10 cellular contexts compared by ENCODE assay signal in genomic region chr6:41334482-41335023, GRCh38. TPM values are rescaled to one million over a fixed set of nuclear protein-coding genes. Genes with fewer than 3 reads are reported as not detected.
DNase-seq lines count a peak whose midpoint lies in the region; ATAC-seq and TF ChIP-seq lines count a peak whose summit lies in the region.
"Had no signal": no experiment of that assay in that cellular context is flagged by ENCODE, and none has a peak within 500 bp of the region (broad histone marks: within the 10 kb centered on the region; RNA-seq: fewer than 3 reads in every experiment).

No MANE protein-coding gene starts in this region.

- POLR2A ChIA-PET in HEK293 (lab: Yijun Ruan, JAX): interaction anchor here (0.8 kb wide), 1 partner anchor 17 kb away, joined by 3 read pairs; no protein-coding TSS in a partner anchor
- POLR2A ChIA-PET in activated CD8-positive, alpha-beta T cell treated with anti-CD3 and anti-CD28 coated beads for 36 hours (lab: Charles Lee): interaction anchor here (1.0 to 2.7 kb wide), 5 partner anchors 11 to 198 kb away, joined by 3 to 34 read pairs (median 9); no protein-coding TSS in a partner anchor

- H3K4me1 Mint-ChIP-seq in activated CD8-positive, alpha-beta T cell treated with anti-CD3 and anti-CD28 coated beads for 36 hours (ENCODE audit: low read depth): peaks cover 59% of the 10 kb centered on the region
- no peaks in the 10 kb centered on the region for H3K4me1 Mint-ChIP-seq in neural crest cell

- no peak; the same call in 1 of the 2 replicates for TF ChIP-seq CTCF in HEK293 (tag by site-specific recombination; IDR thresholded peaks at IDR 0.05)
- peak; percentile 36 for TF ChIP-seq CTCF in activated CD8-positive, alpha-beta T cell treated with anti-CD3 and anti-CD28 coated beads for 36 hours (IDR thresholded peaks at IDR 0.05)
- TF ChIP-seq CTCF in neural crest cell (conservative IDR thresholded peaks at IDR 0.05): peak; percentile 29

- H3K36me3 Mint-ChIP-seq in activated CD8-positive, alpha-beta T cell treated with anti-CD3 and anti-CD28 coated beads for 36 hours (ENCODE audit: low read depth): no peaks in the 10 kb centered on the region
- H3K36me3 Mint-ChIP-seq in neural crest cell (ENCODE audit: low read depth): no peaks in the 10 kb centered on the region

- H3K27ac Mint-ChIP-seq in activated CD8-positive, alpha-beta T cell treated with anti-CD3 and anti-CD28 coated beads for 36 hours: peak overlapping the region; percentile 93
- H3K27ac Mint-ChIP-seq in neural crest cell (ENCODE audit: unreplicated experiment): no peak overlapping the region

- ATAC-seq in activated CD8-positive, alpha-beta T cell treated with anti-CD3 and anti-CD28 coated beads for 36 hours: no peak
- ATAC-seq in GM18858 (IDR thresholded peaks at IDR 0.05; ENCODE audit: unreplicated experiment) (no peak), GM21529 (IDR thresholded peaks at IDR 0.05; ENCODE audit: unreplicated experiment) (no peak), GM21619 (IDR thresholded peaks at IDR 0.05; ENCODE audit: unreplicated experiment) (no peak)
- ATAC-seq: sciatic nerve had no signal

- intact Hi-C loops in activated CD8-positive, alpha-beta T cell treated with anti-CD3 and anti-CD28 coated beads for 36 hours (cut with micrococcal nuclease): no loop called here

- H3K27ac ChIP-seq in HEK293 (ENCODE audit: extremely low read depth, low read depth, low read length): no peak overlapping the region

- CTCF ChIA-PET in HEK293 (lab: Yijun Ruan, JAX): interaction anchor here (0.6 to 2.8 kb wide), 8 partner anchors 15 to 1650 kb away, joined by 3 to 25 read pairs (median 5); no protein-coding TSS in a partner anchor
- CTCF ChIA-PET in activated CD8-positive, alpha-beta T cell treated with anti-CD3 and anti-CD28 coated beads for 36 hours (lab: Charles Lee): interaction anchor here (0.8 to 6.5 kb wide), 20 partner anchors 9 to 349 kb away, joined by 3 to 106 read pairs (median 5); no protein-coding TSS in a partner anchor

- no peaks in the 10 kb centered on the region for H3K27me3 Mint-ChIP-seq in activated CD8-positive, alpha-beta T cell treated with anti-CD3 and anti-CD28 coated beads for 36 hours
- peaks cover 5% of the 10 kb centered on the region for H3K27me3 Mint-ChIP-seq in neural crest cell (ENCODE audit: low read depth)

- H3K9me3 Mint-ChIP-seq in activated CD8-positive, alpha-beta T cell treated with anti-CD3 and anti-CD28 coated beads for 36 hours: no peaks in the 10 kb centered on the region
- no peaks in the 10 kb centered on the region for H3K9me3 Mint-ChIP-seq in neural crest cell

- DNase-seq in NCI-H510A treated with DMSO at 0.1 percent for 48 hours (lab: John Stamatoyannopoulos, UW) (peak; percentile 36), NCI-H510A (lab: John Stamatoyannopoulos, UW) (no peak), neural crest cell (ENCODE audit: low read depth, low spot score) (no peak)
- peak; percentile 43 for DNase-seq in activated CD8-positive, alpha-beta T cell treated with anti-CD3 and anti-CD28 coated beads for 36 hours
- DNase-seq: NCI-H2081 treated with DMSO at 0.1 percent for 48 hours had no signal

- peak overlapping the region; percentile 33 for H3K4me3 Mint-ChIP-seq in activated CD8-positive, alpha-beta T cell treated with anti-CD3 and anti-CD28 coated beads for 36 hours
- H3K4me3 Mint-ChIP-seq in neural crest cell: no peak overlapping the region

- H3K4me1 ChIP-seq in HEK293 (ENCODE audit: control insufficient read depth, insufficient read depth, low read length): no peaks in the 10 kb centered on the region; the same call in 1 of the 2 replicates

- H3K9me3 ChIP-seq in HEK293 (ENCODE audit: control insufficient read depth, insufficient read depth, low read depth, low read length): no peaks in the 10 kb centered on the region

- no peak overlapping the region for H3K4me3 ChIP-seq in HEK293 (ENCODE audit: low read depth, low read length)

- H3K36me3 ChIP-seq in HEK293 (ENCODE audit: control insufficient read depth in 2 of 2, insufficient read depth in 1 of 2, low read length in 2 of 2): no peaks in the 10 kb centered on the region

TF ChIP-seq in HEK293, 187 proteins besides CTCF, POLR2A, EP300 and RAD21:
- TF ChIP-seq ZNF354C (tag by site-specific recombination; IDR thresholded peaks at IDR 0.05; ENCODE audit: borderline replicate concordance, low read depth) (no peak), ZSCAN16 (tag by site-specific recombination; IDR thresholded peaks at IDR 0.05) (0 out of 2 replicates have a peak, but pooled peaks have one; percentile 43)

RNA-seq across cellular contexts. Expression of gene NCR2, which starts 0.9 kb away (rescaled TPM):
- total RNA-seq in activated CD8-positive, alpha-beta T cell treated with anti-CD3 and anti-CD28 coated beads for 36 hours: under 1 TPM; 0.56 to 0.68 TPM
- not detected in 2 replicates for total RNA-seq in neural crest cell
- total RNA-seq: sciatic nerve had no signal

RNA-seq across cellular contexts. Expression of gene TREM1, which starts 48.1 kb away (rescaled TPM):
- not detected for total RNA-seq in activated CD8-positive, alpha-beta T cell treated with anti-CD3 and anti-CD28 coated beads for 36 hours
- not detected in 2 replicates for total RNA-seq in neural crest cell

Comparison
In these comparisons a context has a peak if more than half of its experiments do, and no peak if none do; other contexts are left out.
1. DNase-seq: peak in NCI-H510A treated with DMSO at 0.1 percent for 48 hours (single experiment) and activated CD8-positive, alpha-beta T cell treated with anti-CD3 and anti-CD28 coated beads for 36 hours (single experiment); none in NCI-H510A (single experiment) and neural crest cell (single experiment).